8 cellular contexts compared by ENCODE assay signal in the genomic region with DNA sequence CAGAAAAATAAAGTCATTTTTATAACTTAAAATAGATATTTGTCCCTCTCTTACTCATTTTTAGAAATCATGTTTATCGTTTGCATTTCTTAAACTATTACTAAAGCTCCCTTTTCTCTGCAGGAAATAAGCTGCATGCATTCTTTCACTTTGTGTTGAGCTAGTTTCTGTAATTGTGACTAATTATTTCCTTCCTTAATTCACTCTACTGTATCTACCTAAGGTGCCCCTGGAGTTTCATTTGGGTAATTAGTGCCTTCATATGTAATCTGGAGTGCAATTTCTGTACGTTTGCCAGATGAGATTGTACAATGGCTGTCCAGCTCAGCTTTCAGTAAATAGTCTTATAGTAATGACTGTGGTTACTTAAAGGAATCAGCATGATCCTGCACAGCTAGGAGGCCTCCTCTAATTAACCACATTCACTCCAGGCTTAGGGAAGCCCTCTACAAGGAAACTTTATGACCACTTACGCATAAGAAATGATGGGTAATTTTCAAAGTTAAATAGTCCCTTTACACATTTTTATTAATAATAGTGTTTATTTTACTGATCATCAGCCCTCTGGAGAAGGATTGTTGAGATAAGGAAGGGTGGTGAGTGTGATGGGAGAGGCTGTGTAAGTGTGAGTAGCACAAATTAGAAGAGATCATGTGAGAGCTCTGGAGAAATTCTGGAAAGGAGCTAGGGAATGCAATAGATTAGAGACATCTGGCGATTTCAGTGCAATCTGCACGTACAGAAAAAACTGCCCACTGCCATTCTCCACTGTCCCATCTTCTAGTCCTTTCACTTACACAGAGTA.
DNase-seq lines count a peak whose midpoint lies in the region; ATAC-seq and TF ChIP-seq lines count a peak whose summit lies in the region.

No MANE protein-coding gene starts in this region.

- no peak overlapping the region for H3K4me3 ChIP-seq in mesodermal cell (ENCODE audit: extremely low read depth, insufficient read depth, low read length, poor library complexity, severe bottlenecking)

- peak; percentile 91 for ATAC-seq in GM21825 (IDR thresholded peaks at IDR 0.05; ENCODE audit: unreplicated experiment)
- ATAC-seq in WTC11 = 0 out of 2 replicates have a peak, but pooled peaks have one; percentile 16

- WGBS in mesodermal cell (ENCODE audit: insufficient coverage in 2 of 2), 2 experiments = 60% methylated on average over 1 of the region's 5 CpGs; no CpG with 5 or more reads in 1 of the 2 experiments

- H3K36me3 ChIP-seq in mesodermal cell (ENCODE audit: control insufficient read depth, insufficient read depth, low read length) = no peaks in the 10 kb centered on the region

- peak overlapping the region; percentile 5 for H3K27ac ChIP-seq in mesodermal cell (ENCODE audit: low read depth, low read length, severe bottlenecking)

- CTCF ChIA-PET in WTC11 (lab: Charles Lee) = interaction anchor here (4.1 kb wide), 1 partner anchor 44 kb away, joined by 24 read pairs; no protein-coding TSS in a partner anchor

- H3K27ac Mint-ChIP-seq in WTC11 = no peak overlapping the region

- no peak overlapping the region for H3K4me3 Mint-ChIP-seq in WTC11

- no peaks in the 10 kb centered on the region for H3K36me3 Mint-ChIP-seq in WTC11

- TF ChIP-seq CTCF in WTC11 (IDR thresholded peaks at IDR 0.05) = no peak

- POLR2A ChIA-PET in WTC11 (lab: Charles Lee) = no interaction called here

- H3K9me3 ChIP-seq in mesodermal cell (ENCODE audit: control insufficient read depth, low read length) = no peaks in the 10 kb centered on the region

- DNase-seq in NCI-H2227 (lab: John Stamatoyannopoulos, UW; ENCODE audit: unreplicated experiment) (peak; percentile 25), NCI-H2227 treated with DMSO at 0.1 percent for 48 hours (lab: John Stamatoyannopoulos, UW) (no peak), M059J (ENCODE audit: low read depth) (peak; percentile 43), WTC11 (ENCODE audit: low spot score) (no peak), activated gamma-delta T cell treated with Interleukin-2 at 50 U/mL for 16 hours (no peak), T1000 (lab: John Stamatoyannopoulos, UW) (no peak)

- peaks cover 3% of the 10 kb centered on the region; the same call in 1 of the 2 replicates for H3K4me1 Mint-ChIP-seq in WTC11

- H3K27me3 Mint-ChIP-seq in WTC11 (ENCODE audit: low read depth) = no peaks in the 10 kb centered on the region

- H3K4me1 ChIP-seq in mesodermal cell (ENCODE audit: control insufficient read depth, insufficient read depth, low read length, poor library complexity, severe bottlenecking) = peaks cover 13% of the 10 kb centered on the region

- no peaks in the 10 kb centered on the region for H3K9me3 Mint-ChIP-seq in WTC11

TF ChIP-seq in WTC11, 78 proteins besides CTCF, POLR2A, EP300 and RAD21:
- TF ChIP-seq GABPB1 (CRISPR knock-in tag; IDR thresholded peaks at IDR 0.05) (no peak), GTF2I (CRISPR knock-in tag; conservative IDR thresholded peaks at IDR 0.05) (no peak), TP53 (CRISPR knock-in tag; IDR thresholded peaks at IDR 0.05) (no peak), TCF7 (CRISPR knock-in tag; IDR thresholded peaks at IDR 0.05; ENCODE audit: low read depth) (no peak), ZNF121 (CRISPR knock-in tag; IDR thresholded peaks at IDR 0.05) (no peak), GRHL2 (CRISPR knock-in tag; IDR thresholded peaks at IDR 0.05; ENCODE audit: insufficient replicate concordance, severe bottlenecking) (no peak), MYBL2 (CRISPR knock-in tag; IDR thresholded peaks at IDR 0.05) (no peak), KAT7 (CRISPR knock-in tag; IDR thresholded peaks at IDR 0.05; ENCODE audit: borderline replicate concordance) (no peak), ATF1 (CRISPR knock-in tag; IDR thresholded peaks at IDR 0.05) (no peak), ETV6 (CRISPR knock-in tag; IDR thresholded peaks at IDR 0.05) (no peak), ELF4 (CRISPR knock-in tag; IDR thresholded peaks at IDR 0.05; ENCODE audit: low read depth) (no peak), FOXK1 (CRISPR knock-in tag; IDR thresholded peaks at IDR 0.05) (no peak)
- TF ChIP-seq, protein P1, sequence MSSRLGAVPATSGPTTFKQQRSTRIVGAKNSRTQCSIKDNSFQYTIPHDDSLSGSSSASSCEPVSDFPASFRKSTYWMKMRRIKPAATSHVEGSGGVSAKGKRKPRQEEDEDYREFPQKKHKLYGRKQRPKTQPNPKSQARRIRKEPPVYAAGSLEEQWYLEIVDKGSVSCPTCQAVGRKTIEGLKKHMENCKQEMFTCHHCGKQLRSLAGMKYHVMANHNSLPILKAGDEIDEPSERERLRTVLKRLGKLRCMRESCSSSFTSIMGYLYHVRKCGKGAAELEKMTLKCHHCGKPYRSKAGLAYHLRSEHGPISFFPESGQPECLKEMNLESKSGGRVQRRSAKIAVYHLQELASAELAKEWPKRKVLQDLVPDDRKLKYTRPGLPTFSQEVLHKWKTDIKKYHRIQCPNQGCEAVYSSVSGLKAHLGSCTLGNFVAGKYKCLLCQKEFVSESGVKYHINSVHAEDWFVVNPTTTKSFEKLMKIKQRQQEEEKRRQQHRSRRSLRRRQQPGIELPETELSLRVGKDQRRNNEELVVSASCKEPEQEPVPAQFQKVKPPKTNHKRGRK (CRISPR knock-in tag; IDR thresholded peaks at IDR 0.05; ENCODE audit: borderline replicate concordance) = no peak
- TF ChIP-seq, protein P2, sequence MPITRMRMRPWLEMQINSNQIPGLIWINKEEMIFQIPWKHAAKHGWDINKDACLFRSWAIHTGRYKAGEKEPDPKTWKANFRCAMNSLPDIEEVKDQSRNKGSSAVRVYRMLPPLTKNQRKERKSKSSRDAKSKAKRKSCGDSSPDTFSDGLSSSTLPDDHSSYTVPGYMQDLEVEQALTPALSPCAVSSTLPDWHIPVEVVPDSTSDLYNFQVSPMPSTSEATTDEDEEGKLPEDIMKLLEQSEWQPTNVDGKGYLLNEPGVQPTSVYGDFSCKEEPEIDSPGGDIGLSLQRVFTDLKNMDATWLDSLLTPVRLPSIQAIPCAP (CRISPR knock-in tag; IDR thresholded peaks at IDR 0.05) = no peak

Comparison
In these comparisons a context has a peak if more than half of its experiments do, and no peak if none do; other contexts are left out.
1. DNase-seq: peak in NCI-H2227 (single experiment) and M059J (single experiment); none in NCI-H2227 treated with DMSO at 0.1 percent for 48 hours (single experiment), WTC11 (single experiment), activated gamma-delta T cell treated with Interleukin-2 at 50 U/mL for 16 hours (single experiment) and T1000 (single experiment).